ENCODE assay signal across 1 cellular context in genomic region chr6:170293881-170294755, GRCh38.
A peak's percentile ranks its signal among the peaks of the same experiment; 100 is the strongest.
TF ChIP-seq lines count a peak whose summit lies in the region.

No MANE protein-coding gene starts in this region.

TF ChIP-seq in HEK293, 187 proteins besides CTCF, POLR2A, EP300 and RAD21 (continued from another document):
- no peak for TF ChIP-seq ZNF558 (tag by site-specific recombination; IDR thresholded peaks at IDR 0.05)
- 0 out of 2 replicates have a peak, but pooled peaks have one; percentile 58 for TF ChIP-seq TRIM28 (IDR thresholded peaks at IDR 0.05; ENCODE audit: borderline replicate concordance, low read length)
- peak; percentile 20; the same call in 1 of the 2 replicates for TF ChIP-seq FEZF1 (tag by site-specific recombination; IDR thresholded peaks at IDR 0.05)
- 0 out of 2 replicates have a peak, but pooled peaks have one; percentile 30 for TF ChIP-seq PATZ1 (tag by site-specific recombination; IDR thresholded peaks at IDR 0.05)
- no peak for TF ChIP-seq ZNF133 (tag by site-specific recombination; IDR thresholded peaks at IDR 0.05)
- no peak for TF ChIP-seq EGR2 (tag by site-specific recombination; IDR thresholded peaks at IDR 0.05; ENCODE audit: low read depth)
- peak; percentile 44; the same call in 1 of the 2 replicates for TF ChIP-seq PRDM4 (tag by site-specific recombination; IDR thresholded peaks at IDR 0.05)
- TF ChIP-seq KLF9 (tag by site-specific recombination; IDR thresholded peaks at IDR 0.05; ENCODE audit: low read depth): no peak
- TF ChIP-seq KLF17 (tag by site-specific recombination; IDR thresholded peaks at IDR 0.05): no peak
- peak; percentile 36; the same call in 1 of the 2 replicates for TF ChIP-seq ZNF629 (tag by site-specific recombination; IDR thresholded peaks at IDR 0.05)
- TF ChIP-seq GLIS1 (tag by site-specific recombination; IDR thresholded peaks at IDR 0.05): peak; percentile 77
- TF ChIP-seq ZNF701 (tag by site-specific recombination; IDR thresholded peaks at IDR 0.05): no peak
- TF ChIP-seq ZIC2 (tag by site-specific recombination; IDR thresholded peaks at IDR 0.05): peak; percentile 92
- TF ChIP-seq ZNF350 (tag by site-specific recombination; IDR thresholded peaks at IDR 0.05): no peak
- TF ChIP-seq ZNF600 (tag by site-specific recombination; IDR thresholded peaks at IDR 0.05): 0 out of 2 replicates have a peak, but pooled peaks have one; percentile 18
- no peak for TF ChIP-seq HOXC10 (CRISPR knock-in tag; IDR thresholded peaks at IDR 0.05)
- TF ChIP-seq ZNF10 (tag by site-specific recombination; IDR thresholded peaks at IDR 0.05): peak; percentile 65; the same call in 1 of the 2 replicates
